Comparison of ENCODE assay signal across 8 cellular contexts in genomic region chr10:123380491-123381085, GRCh38.
A peak's percentile ranks its signal among the peaks of the same experiment; 100 is the strongest.
DNase-seq lines count a peak whose midpoint lies in the region; TF ChIP-seq lines count a peak whose summit lies in the region.

No MANE protein-coding gene starts in this region.

- CTCF ChIA-PET in CD8-positive, alpha-beta memory T cell (lab: Charles Lee) = no interaction called here

- TF ChIP-seq CTCF in lower leg skin (IDR thresholded peaks at IDR 0.05) = no peak

- no peaks in the 10 kb centered on the region for H3K9me3 ChIP-seq in CD8-positive, alpha-beta memory T cell (ENCODE audit: low read length)

- peaks cover 8 to 11% of the 10 kb centered on the region in 2 donors for H3K27me3 Mint-ChIP-seq in CD8-positive, alpha-beta memory T cell

- no peak overlapping the region for H3K4me3 Mint-ChIP-seq in CD8-positive, alpha-beta memory T cell

- DNase-seq in DMS53 treated with DMSO at 0.1 percent for 48 hours (lab: John Stamatoyannopoulos, UW; ENCODE audit: unreplicated experiment) = peak; percentile 14
- peak; percentile 62 for DNase-seq in MV-4-11 (lab: John Stamatoyannopoulos, UW)
- DNase-seq in astrocyte of the hippocampus (ENCODE audit: low read depth, low spot score) = peak; percentile 55
- peak; percentile 47 for DNase-seq in myocyte (ENCODE audit: low read depth)
- no peak for DNase-seq in lower leg skin (ENCODE audit: low spot score in 2 of 2)
- DNase-seq in CD8-positive, alpha-beta memory T cell = no peak
- no peak for DNase-seq in cerebellar nuclear complex (lab: John Stamatoyannopoulos, UW)
- no peak for DNase-seq in stimulated activated CD4-positive, alpha-beta T cell treated with anti-CD3 and anti-CD28 coated beads, Interleukin-2, amount 100 ng/mL, for 48 hours

- peaks cover 0 to 24% (median 4%) of the 10 kb centered on the region in 3 donors for H3K36me3 Mint-ChIP-seq in CD8-positive, alpha-beta memory T cell

- H3K27ac ChIP-seq in CD8-positive, alpha-beta memory T cell (ENCODE audit: low read depth, low read length) = no peak overlapping the region

- no peaks in the 10 kb centered on the region for H3K27me3 ChIP-seq in CD8-positive, alpha-beta memory T cell (ENCODE audit: insufficient read depth, low read length, poor library complexity, severe bottlenecking)

- H3K27ac Mint-ChIP-seq in CD8-positive, alpha-beta memory T cell = no peak overlapping the region

- intact Hi-C loops in lower leg skin (cut with DNase I; ENCODE audit: low total_unique reads) = loop anchor here (5.0 kb wide), 1 partner anchor 248 kb away; no protein-coding TSS in a partner anchor

- H3K9me3 Mint-ChIP-seq in CD8-positive, alpha-beta memory T cell = peaks cover under 1 to 4% (median 1%) of the 10 kb centered on the region in 5 donors

- no peaks in the 10 kb centered on the region for H3K4me1 ChIP-seq in CD8-positive, alpha-beta memory T cell (ENCODE audit: insufficient read depth, low read length)

- H3K36me3 ChIP-seq in CD8-positive, alpha-beta memory T cell (ENCODE audit: insufficient read depth, low read length) = no peaks in the 10 kb centered on the region

- no peaks in the 10 kb centered on the region for H3K4me1 Mint-ChIP-seq in CD8-positive, alpha-beta memory T cell

- no peak for TF ChIP-seq POLR2A in lower leg skin (IDR thresholded peaks at IDR 0.05)

- 58 to 61% methylated on average over 7 of the region's 7 CpGs for WGBS in lower leg skin, 2 donors

- POLR2A ChIA-PET in CD8-positive, alpha-beta memory T cell (lab: Charles Lee) = no interaction called here

- no peak overlapping the region for H3K4me3 ChIP-seq in lower leg skin (ENCODE audit: low read depth, poor library complexity, severe bottlenecking)
- no peak overlapping the region for H3K4me3 ChIP-seq in CD8-positive, alpha-beta memory T cell (ENCODE audit: low read length)

Comparison
In these comparisons a context has a peak if more than half of its experiments do, and no peak if none do; other contexts are left out.
1. DNase-seq: peak in DMS53 treated with DMSO at 0.1 percent for 48 hours (single experiment), MV-4-11 (single experiment), astrocyte of the hippocampus (single experiment) and myocyte (single experiment); none in lower leg skin (0 of 2), CD8-positive, alpha-beta memory T cell (0 of 5), cerebellar nuclear complex (0 of 2) and stimulated activated CD4-positive, alpha-beta T cell treated with anti-CD3 and anti-CD28 coated beads, Interleukin-2, amount 100 ng/mL, for 48 hours (0 of 2).